Comparison of ENCODE assay signal across 12 cellular contexts in genomic region chr12:75366629-75367028, GRCh38. TPM values are rescaled to one million over a fixed set of nuclear protein-coding genes. Genes with fewer than 3 reads are reported as not detected.
DNase-seq lines count a peak whose midpoint lies in the region; ATAC-seq and FAIRE-seq lines count a peak whose summit lies in the region.
"Had no signal": no experiment of that assay in that cellular context is flagged by ENCODE, and none has a peak within 500 bp of the region (broad histone marks: within the 10 kb centered on the region; RNA-seq: fewer than 3 reads in every experiment).

No MANE protein-coding gene starts in this region.

- no peak overlapping the region for H3K9ac ChIP-seq in GM23248

- in situ Hi-C loops in GM23248 (cut with MboI) = no loop called here

- no peak overlapping the region for H3K4me3 ChIP-seq in GM23248
- peak overlapping the region; percentile 11; the same call in 1 of the 2 replicates for H3K4me3 ChIP-seq in iPS-18c (ENCODE audit: insufficient read depth, low read depth, low read length)

- no peaks in the 10 kb centered on the region for H3K27me3 ChIP-seq in GM23248 (replicated peaks; ENCODE audit: insufficient read depth)

- no peak for FAIRE-seq in urothelium cell line (lab: Jason Lieb, UNC)

- H3K9me2 ChIP-seq in GM23248 (ENCODE audit: insufficient read depth) = no peaks in the 10 kb centered on the region

- DNase-seq in GM23248 (peak; percentile 17), HT1080 (ENCODE audit: low read depth) (peak; percentile 38), midbrain (lab: John Stamatoyannopoulos, UW) (no peak), urothelium cell line (ENCODE audit: low spot score) (no peak), SW 1271 (lab: John Stamatoyannopoulos, UW) (no peak), NOMO-1 treated with dmso at 0.1 percent for 144 hours (lab: John Stamatoyannopoulos, UW; ENCODE audit: unreplicated experiment) (no peak)
- DNase-seq: Calu3, left ventricle myocardium superior, SHP77 treated with DMSO at 0.1 percent for 48 hours had no signal

- H3K27ac ChIP-seq in GM23248 = no peak overlapping the region
- H3K27ac ChIP-seq: epithelial cell of prostate had no signal

- H3K36me3 ChIP-seq in GM23248 (ENCODE audit: low read depth) = no peaks in the 10 kb centered on the region

- no peaks in the 10 kb centered on the region for H3K79me2 ChIP-seq in GM23248 (ENCODE audit: insufficient read depth)

- no peaks in the 10 kb centered on the region for H3K9me3 ChIP-seq in GM23248 (ENCODE audit: low read depth)
- no peaks in the 10 kb centered on the region for H3K9me3 ChIP-seq in iPS-18c (ENCODE audit: control insufficient read depth, insufficient read depth, low read length)

- H3F3A ChIP-seq in GM23248 (ENCODE audit: insufficient read depth) = peaks cover 7% of the 10 kb centered on the region; the same call in 1 of the 2 replicates

- 74 to 88% methylated on average over 1 of the region's 1 CpG for WGBS in GM23248 (ENCODE audit: low coverage in 1 of 2, low lambda C conversion rate in 2 of 2, missing lambda C conversion rate in 2 of 2), 2 experiments

- 0 out of 2 replicates have a peak overlapping the region, but pooled peaks have one; percentile 39 for H2AFZ ChIP-seq in GM23248

- no peak overlapping the region for H3K4me2 ChIP-seq in GM23248 (ENCODE audit: unreplicated experiment)

- peaks cover 11% of the 10 kb centered on the region; the same call in 1 of the 2 replicates for H3K4me1 ChIP-seq in GM23248 (ENCODE audit: insufficient read depth)

- no peaks in the 10 kb centered on the region for H4K20me1 ChIP-seq in GM23248 (ENCODE audit: insufficient read depth)

- peak; percentile 79 for ATAC-seq in GM18870 (IDR thresholded peaks at IDR 0.05; ENCODE audit: unreplicated experiment)
- ATAC-seq: left ventricle myocardium superior had no signal

RNA-seq across cellular contexts. Expression of gene GLIPR1L2, which starts 24.3 kb away (rescaled TPM):
- 0.51 and 1.6 TPM in 2 replicates for total RNA-seq in GM23248 (2014; rRNA removed; shearing (Covaris generic))
- 2.1 and 2.3 TPM in 2 replicates for polyA plus RNA-seq in GM23248 (2016; fragmentation: Nextera tagmentation; extraction: Ambion mirVana)
- total RNA-seq in HT1080 (2014; rRNA removed; shearing (Covaris generic)) = 0.10 and 0.63 TPM in 2 replicates
- 0.18 and 0.19 TPM in 2 replicates for polyA plus RNA-seq in HT1080 (2015; cell fraction: cytosol; rRNA removed)
- polyA plus RNA-seq in HT1080 (2015; cell fraction: nucleus; rRNA removed) = 0.08 and 0.29 TPM in 2 replicates

RNA-seq across cellular contexts. Expression of gene GLIPR1L1, which starts 32.2 kb away (rescaled TPM):
- not detected in 2 replicates for total RNA-seq in GM23248 (2014; rRNA removed; shearing (Covaris generic))
- polyA plus RNA-seq in GM23248 (2016; fragmentation: Nextera tagmentation; extraction: Ambion mirVana) = not detected in 2 replicates
- total RNA-seq in HT1080 (2014; rRNA removed; shearing (Covaris generic)) = not detected in 2 replicates
- polyA plus RNA-seq in HT1080 (2015; cell fraction: cytosol; rRNA removed) = not detected in 2 replicates
- not detected in 2 replicates for polyA plus RNA-seq in HT1080 (2015; cell fraction: nucleus; rRNA removed)
- total RNA-seq: Calu3, left ventricle myocardium superior had no signal

RNA-seq across cellular contexts. Expression of gene CAPS2, which starts 36.5 kb away (rescaled TPM):
- total RNA-seq in GM23248 (2014; rRNA removed; shearing (Covaris generic)) = 3.4 and 4.4 TPM in 2 replicates
- 1.3 and 1.5 TPM in 2 replicates for polyA plus RNA-seq in GM23248 (2016; fragmentation: Nextera tagmentation; extraction: Ambion mirVana)
- 1.1 and 3.4 TPM in 2 replicates for total RNA-seq in HT1080 (2014; rRNA removed; shearing (Covaris generic))
- polyA plus RNA-seq in HT1080 (2015; cell fraction: cytosol; rRNA removed) = 1.4 and 2.4 TPM in 2 replicates
- 2.3 and 3.4 TPM in 2 replicates for polyA plus RNA-seq in HT1080 (2015; cell fraction: nucleus; rRNA removed)

Comparison
In these comparisons a context has a peak if more than half of its experiments do, and no peak if none do; other contexts are left out.
1. DNase-seq: peak in GM23248 (single experiment) and HT1080 (single experiment); none in midbrain (single experiment), urothelium cell line (single experiment), SW 1271 (0 of 2) and NOMO-1 treated with dmso at 0.1 percent for 144 hours (single experiment).